In the genomic region with DNA sequence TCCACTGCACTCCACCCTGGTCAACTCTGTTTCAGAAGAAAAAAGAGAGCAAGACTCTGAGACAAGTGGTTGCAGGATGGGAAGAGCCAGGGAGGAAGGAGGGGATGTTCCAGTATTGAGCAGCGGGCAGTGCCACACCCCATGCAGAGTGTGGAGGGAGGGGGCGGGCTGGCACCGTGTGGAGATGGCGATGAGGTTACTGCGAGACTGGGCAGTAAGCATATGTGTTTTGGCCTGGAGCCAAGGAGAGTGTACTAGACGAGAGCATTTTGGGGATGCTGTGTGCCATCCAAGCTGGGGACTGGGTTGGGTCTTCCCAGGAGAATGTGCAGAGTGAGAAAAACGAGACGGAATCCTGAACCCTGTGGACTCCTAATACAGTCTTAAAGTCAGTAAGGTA, we compare ENCODE assay signal across 1 cellular context.
TF ChIP-seq lines count a peak whose summit lies in the region.

No MANE protein-coding gene starts in this region.

TF ChIP-seq in H1, 55 proteins besides CTCF, POLR2A, EP300 and RAD21:
- TF ChIP-seq SP1 (IDR thresholded peaks at IDR 0.05; ENCODE audit: low read depth, low read length) (no peak), MAFK (IDR thresholded peaks at IDR 0.05; ENCODE audit: low read depth, low read length) (no peak)
TF ChIP-seq in H1: peak in this region for 0.
